ENCODE assay signal across 1 cellular context in the genomic region with DNA sequence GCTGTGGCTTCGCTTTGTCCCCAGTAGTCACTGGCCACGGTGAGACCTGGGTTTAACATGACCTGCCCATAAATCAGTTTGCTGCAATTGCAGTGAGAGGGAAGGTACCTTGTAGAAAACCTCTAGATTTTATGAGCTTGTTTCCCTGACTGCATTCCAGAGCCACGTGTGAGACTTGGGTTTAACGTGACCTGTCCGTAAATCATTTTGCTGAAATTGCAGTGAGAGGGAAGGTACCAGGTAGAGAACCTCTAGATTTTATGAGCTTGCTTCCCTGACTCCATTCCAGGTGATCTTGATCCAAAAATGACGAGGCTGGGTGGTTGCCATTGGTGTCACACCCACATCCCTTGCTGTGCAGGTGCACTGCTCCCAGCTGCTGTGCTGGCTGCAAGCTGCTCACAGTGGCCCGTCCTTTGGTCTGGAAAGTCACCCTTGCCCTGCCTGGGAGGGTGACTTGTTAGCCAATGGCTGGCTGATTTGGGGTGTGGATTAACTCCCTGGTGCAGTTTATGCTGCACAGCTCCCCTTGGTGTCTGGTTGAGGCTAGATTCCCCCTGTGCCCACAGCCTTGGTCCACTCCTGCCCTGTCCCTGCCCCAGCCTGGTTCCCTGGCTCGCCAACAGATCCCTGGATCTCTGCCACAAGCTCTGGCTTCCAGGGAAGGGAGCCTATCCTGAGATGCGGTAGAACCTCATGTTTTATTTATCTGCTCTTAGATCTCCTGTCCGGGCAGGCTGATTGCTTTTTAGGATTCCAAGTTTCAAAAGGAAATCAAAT.
TF ChIP-seq lines count a peak whose summit lies in the region.

No MANE protein-coding gene starts in this region.

TF ChIP-seq in H1, 55 proteins besides CTCF, POLR2A, EP300 and RAD21 (continued from another document):
- TF ChIP-seq SAP30 (IDR thresholded peaks at IDR 0.05; ENCODE audit: insufficient read depth, insufficient replicate concordance, low read length): no peak
